In genomic region chr3:155332668-155333160, GRCh38 we compare ENCODE assay signal across 1 cellular context.
TF ChIP-seq lines count a peak whose summit lies in the region.

No MANE protein-coding gene starts in this region.

TF ChIP-seq in SK-N-SH, 30 proteins besides CTCF, POLR2A, EP300 and RAD21 (continued from another document):
- no peak for TF ChIP-seq USF2 (IDR thresholded peaks at IDR 0.05; ENCODE audit: borderline replicate concordance, low read depth, low read length)
- no peak for TF ChIP-seq MXI1 (IDR thresholded peaks at IDR 0.05; ENCODE audit: low read depth, low read length)
TF ChIP-seq in SK-N-SH: peak in this region for 1.
